Comparison of ENCODE assay signal across 15 cellular contexts in genomic region chr15:39357478-39358268, GRCh38.
DNase-seq lines count a peak whose midpoint lies in the region; ATAC-seq, FAIRE-seq and TF ChIP-seq lines count a peak whose summit lies in the region.
"Had no signal": no experiment of that assay in that cellular context is flagged by ENCODE, and none has a peak within 500 bp of the region (broad histone marks: within the 10 kb centered on the region; RNA-seq: fewer than 3 reads in every experiment).

No MANE protein-coding gene starts in this region.

- no peak overlapping the region for H3K4me3 Mint-ChIP-seq in nephron progenitor cell
- H3K4me3 Mint-ChIP-seq: stimulated activated naive CD8-positive, alpha-beta T cell treated with anti-CD3 and anti-CD28 coated beads, Interleukin-15, amount 100 ng/mL, for 72 hours had no signal

- H3K9me3 ChIP-seq in right lobe of liver, result no peaks in the 10 kb centered on the region
- no peaks in the 10 kb centered on the region for H3K9me3 ChIP-seq in HepG2 (ENCODE audit: low read length)

- peaks cover under 1% of the 10 kb centered on the region for H3K27me3 Mint-ChIP-seq in nephron progenitor cell (ENCODE audit: low read depth, poor library complexity)
- H3K27me3 Mint-ChIP-seq: stimulated activated naive CD8-positive, alpha-beta T cell treated with anti-CD3 and anti-CD28 coated beads, Interleukin-15, amount 100 ng/mL, for 72 hours had no signal

- DNase-seq in right lobe of liver (no peak), HepG2 (ENCODE audit: low spot score) (no peak), epithelial cell of esophagus (ENCODE audit: low read depth) (peak; percentile 39), nephron progenitor cell (no peak), SKM-1 treated with dmso at 0.1 percent for 144 hours (lab: John Stamatoyannopoulos, UW; ENCODE audit: unreplicated experiment) (no peak), hypothalamus (lab: John Stamatoyannopoulos, UW) (no peak)
- DNase-seq: activated CD4-positive, CD25-positive, alpha-beta regulatory T cell treated with anti-CD3 and anti-CD28 coated beads, Interleukin-2, amount 50 U/mL, for 72 hours; DMS79 treated with DMSO at 0.1 percent for 48 hours; NCI-H1694; NCI-H82; stimulated activated CD4-positive, alpha-beta T cell treated with anti-CD3 and anti-CD28 coated beads, Interleukin-4, amount 100 ng/mL, for 24 hours; stimulated activated naive CD8-positive, alpha-beta T cell treated with anti-CD3 and anti-CD28 coated beads, Interleukin-15, amount 100 ng/mL, for 72 hours had no signal

- no peak for TF ChIP-seq EP300 in HepG2 (IDR thresholded peaks at IDR 0.05; ENCODE audit: low read depth in 2 of 2, low read length in 2 of 2)
- no peak for TF ChIP-seq EP300 in HepG2 (CRISPR knock-in tag; IDR thresholded peaks at IDR 0.05; ENCODE audit: borderline replicate concordance)

- ATAC-seq in right lobe of liver (no peak), HepG2 (no peak), GM18907 (IDR thresholded peaks at IDR 0.05; ENCODE audit: unreplicated experiment) (no peak), GM21723 (IDR thresholded peaks at IDR 0.05; ENCODE audit: unreplicated experiment) (no peak)
- ATAC-seq: stimulated activated naive CD8-positive, alpha-beta T cell treated with anti-CD3 and anti-CD28 coated beads, Interleukin-15, amount 100 ng/mL, for 72 hours had no signal

- POLR2A ChIA-PET in HepG2 (lab: Yijun Ruan, JAX), result no interaction called here

- no TSS peak for BruUV-seq in HepG2 (replicated peaks; lab: Mats Ljungman, UMichigan)

- no peak for TF ChIP-seq POLR2A in right lobe of liver (IDR thresholded peaks at IDR 0.05)
- no peak for TF ChIP-seq POLR2A in HepG2 (IDR thresholded peaks at IDR 0.05; ENCODE audit: insufficient read depth in 1 of 2, low read depth in 2 of 2, low read length in 2 of 2)

- H3K4me1 Mint-ChIP-seq in nephron progenitor cell, result peaks cover 19% of the 10 kb centered on the region
- H3K4me1 Mint-ChIP-seq: stimulated activated naive CD8-positive, alpha-beta T cell treated with anti-CD3 and anti-CD28 coated beads, Interleukin-15, amount 100 ng/mL, for 72 hours had no signal

- intact Hi-C loops in right lobe of liver (cut with DNase I), result no loop called here
- intact Hi-C loops in HepG2 (cut with micrococcal nuclease; ENCODE audit: unreplicated experiment), result no loop called here

- H4K20me1 ChIP-seq in HepG2 (ENCODE audit: insufficient read depth, low read length), result no peaks in the 10 kb centered on the region

- 80% methylated on average over 8 of the region's 8 CpGs for WGBS in right lobe of liver (ENCODE audit: insufficient coverage, low coverage, low lambda C conversion rate, missing lambda C conversion rate)
- WGBS in HepG2 (ENCODE audit: low lambda C conversion rate), result 87% methylated on average over 8 of the region's 8 CpGs

- no peak for FAIRE-seq in HepG2 (lab: Jason Lieb, UNC)
- FAIRE-seq: GM18507 had no signal

- CTCF ChIA-PET in HepG2 (lab: Yijun Ruan, JAX; ENCODE audit: low intra/inter-chr PET ratio, low total read pairs), result no interaction called here

- H3K27ac ChIP-seq in right lobe of liver (peak overlapping the region in 2 of 3 donors; percentile 19 to 26), HepG2 (ENCODE audit: extremely low read length, insufficient read depth, low read length) (no peak overlapping the region)

- H3K36me3 ChIP-seq in right lobe of liver (no peaks in the 10 kb centered on the region), HepG2 (replicated peaks in 1 of 2; ENCODE audit: control insufficient read depth in 1 of 2, insufficient read depth in 2 of 2, low read length in 2 of 2) (no peaks in the 10 kb centered on the region)

- no peak for TF ChIP-seq RAD21 in HepG2 (CRISPR knock-in tag; IDR thresholded peaks at IDR 0.05)

- no peak overlapping the region for H3K4me3 ChIP-seq in right lobe of liver
- H3K4me3 ChIP-seq in HepG2 (replicated peaks in 1 of 3; ENCODE audit: insufficient read depth in 1 of 3, low read depth in 2 of 3, low read length in 3 of 3), result no peak overlapping the region
- H3K4me3 ChIP-seq in epithelial cell of esophagus (ENCODE audit: low read length), result no peak overlapping the region

- H3K4me2 ChIP-seq in HepG2 (ENCODE audit: low read depth, low read length), result no peak overlapping the region

- TF ChIP-seq CTCF in right lobe of liver (IDR thresholded peaks at IDR 0.05) (no peak), HepG2 (CRISPR knock-in tag; IDR thresholded peaks at IDR 0.05) (no peak), epithelial cell of esophagus (IDR thresholded peaks at IDR 0.05; ENCODE audit: insufficient read depth, low read depth, low read length, missing control alignments) (no peak), nephron progenitor cell (IDR thresholded peaks at IDR 0.05) (no peak)

- no peaks in the 10 kb centered on the region for H3K36me3 Mint-ChIP-seq in nephron progenitor cell (ENCODE audit: low read depth)

- in situ Hi-C loops in HepG2 (cut with HindIII; ENCODE audit: extremely low pct_ligation_motif_present, low pct_unique_long_range_greater_than_20kb), result no loop called here

- H3K79me2 ChIP-seq in HepG2 (ENCODE audit: insufficient read depth, low read length), result no peaks in the 10 kb centered on the region

- no peak overlapping the region for H3K9ac ChIP-seq in HepG2 (ENCODE audit: insufficient read depth, low read depth, low read length)

- H2AFZ ChIP-seq in HepG2 (ENCODE audit: low read length), result no peak overlapping the region

- H3K9me3 Mint-ChIP-seq in nephron progenitor cell, result no peaks in the 10 kb centered on the region
- H3K9me3 Mint-ChIP-seq: stimulated activated naive CD8-positive, alpha-beta T cell treated with anti-CD3 and anti-CD28 coated beads, Interleukin-15, amount 100 ng/mL, for 72 hours had no signal

- H3K4me1 ChIP-seq in right lobe of liver, result peaks cover 0 to 41% (median 22%) of the 10 kb centered on the region in 4 donors
- H3K4me1 ChIP-seq in HepG2 (ENCODE audit: insufficient read depth, low read length), result peaks cover 64% of the 10 kb centered on the region

- H3K27me3 ChIP-seq in right lobe of liver (no peaks in the 10 kb centered on the region), HepG2 (ENCODE audit: control insufficient read depth in 1 of 2, insufficient read depth in 2 of 2, low read length in 2 of 2) (no peaks in the 10 kb centered on the region)

- H3K27ac Mint-ChIP-seq in nephron progenitor cell, result peak overlapping the region; percentile 16

TF ChIP-seq in HepG2, 621 proteins besides CTCF, POLR2A, EP300 and RAD21 (continues in another document):
- TF ChIP-seq ZNF333 (CRISPR knock-in tag; IDR thresholded peaks at IDR 0.05; ENCODE audit: borderline replicate concordance) (no peak), HOXA3 (CRISPR knock-in tag; IDR thresholded peaks at IDR 0.05) (no peak), ZBTB10 (CRISPR knock-in tag; IDR thresholded peaks at IDR 0.05; ENCODE audit: borderline replicate concordance) (no peak), ZNF557 (CRISPR knock-in tag; IDR thresholded peaks at IDR 0.05) (no peak), HDAC6 (IDR thresholded peaks at IDR 0.05; ENCODE audit: low read depth, low read length) (no peak), ZBTB37 (CRISPR knock-in tag; IDR thresholded peaks at IDR 0.05) (no peak), CCDC6 (CRISPR knock-in tag; IDR thresholded peaks at IDR 0.05) (no peak), ZNF816 (CRISPR knock-in tag; IDR thresholded peaks at IDR 0.05; ENCODE audit: borderline replicate concordance) (no peak), HIC2 (CRISPR knock-in tag; IDR thresholded peaks at IDR 0.05; ENCODE audit: low read depth) (no peak), ZNF7 (CRISPR knock-in tag; IDR thresholded peaks at IDR 0.05) (no peak)
